In genomic region chr21:31473685-31474345, GRCh38 we compare ENCODE assay signal across 22 cellular contexts.
A peak's percentile ranks its signal among the peaks of the same experiment; 100 is the strongest.
DNase-seq lines count a peak whose midpoint lies in the region; ATAC-seq and TF ChIP-seq lines count a peak whose summit lies in the region.
"Had no signal": no experiment of that assay in that cellular context is flagged by ENCODE, and none has a peak within 500 bp of the region (broad histone marks: within the 10 kb centered on the region; RNA-seq: fewer than 3 reads in every experiment).

No MANE protein-coding gene starts in this region.

- TF ChIP-seq CTCF in DND-41 (IDR thresholded peaks at IDR 0.05; ENCODE audit: borderline replicate concordance, extremely low read depth, low read length, poor library complexity, severe bottlenecking) (no peak), fibroblast of pulmonary artery (IDR thresholded peaks at IDR 0.05; ENCODE audit: low read length, missing control alignments) (no peak)

- H3K9ac ChIP-seq in DND-41 (ENCODE audit: low read depth, low read length) (no peak overlapping the region), GM23248 (no peak overlapping the region)

- in situ Hi-C loops in GM23248 (cut with MboI): no loop called here
- in situ Hi-C loops in KBM-7 (cut with MboI; ENCODE audit: low pct_unique_long_range_greater_than_20kb, low sequenced_read_pairs): no loop called here

- H4K20me1 ChIP-seq in DND-41 (ENCODE audit: insufficient read depth, low read length) (peaks cover 4% of the 10 kb centered on the region; the same call in 1 of the 2 replicates), GM23248 (ENCODE audit: insufficient read depth) (no peaks in the 10 kb centered on the region)

- H2AFZ ChIP-seq in DND-41 (ENCODE audit: low read depth, low read length) (no peak overlapping the region), GM23248 (no peak overlapping the region)

- H3K4me1 ChIP-seq in DND-41 (ENCODE audit: insufficient read depth, low read length) (no peaks in the 10 kb centered on the region), GM23248 (ENCODE audit: insufficient read depth) (no peaks in the 10 kb centered on the region)
- H3K4me1 ChIP-seq: tibial nerve had no signal

- no peak overlapping the region for H3K27ac Mint-ChIP-seq in activated CD4-positive, alpha-beta T cell treated with anti-CD3 and anti-CD28 coated beads, Interleukin-2, amount 10 ng/mL, durations not matched to agents 7 days and 5 days
- H3K27ac Mint-ChIP-seq: activated naive CD4-positive, alpha-beta T cell treated with anti-CD3 and anti-CD28 coated beads, Interleukin-2, amount 10 ng/mL, durations not matched to agents 7 days and 5 days; natural killer cell treated with Interleukin-12 subunit alpha and Interleukin-12 subunit beta and Interleukin-15 and Interleukin-18, amount 100 ng/mL, for 72 hours; T-helper 17 cell had no signal

- no peaks in the 10 kb centered on the region for H3K79me2 ChIP-seq in DND-41 (ENCODE audit: insufficient read depth, low read length)
- no peaks in the 10 kb centered on the region for H3K79me2 ChIP-seq in GM23248 (ENCODE audit: insufficient read depth)

- ATAC-seq in DND-41 (ENCODE audit: insufficient read depth, low read depth): 0 out of 3 replicates have a peak, but pooled peaks have one; percentile 22
- ATAC-seq: natural killer cell treated with Interleukin-12 subunit alpha and Interleukin-12 subunit beta and Interleukin-15 and Interleukin-18, amount 100 ng/mL, for 72 hours; T-helper 17 cell had no signal

- no peak overlapping the region for H3K4me3 ChIP-seq in DND-41 (ENCODE audit: low read depth in 1 of 2, low read length in 2 of 2)
- H3K4me3 ChIP-seq in GM23248: no peak overlapping the region
- no peak overlapping the region for H3K4me3 ChIP-seq in fibroblast of pulmonary artery (replicated peaks; ENCODE audit: low read depth, low read length)
- H3K4me3 ChIP-seq: SK-N-MC, tibial nerve had no signal

- no peaks in the 10 kb centered on the region for H3F3A ChIP-seq in GM23248 (ENCODE audit: insufficient read depth)

- H3K9me3 ChIP-seq in DND-41 (ENCODE audit: insufficient read depth, low read length, severe bottlenecking): no peaks in the 10 kb centered on the region
- H3K9me3 ChIP-seq in GM23248 (ENCODE audit: low read depth): no peaks in the 10 kb centered on the region
- H3K9me3 ChIP-seq: tibial nerve had no signal

- H3K27ac ChIP-seq in DND-41 (ENCODE audit: low read length): no peak overlapping the region
- no peak overlapping the region for H3K27ac ChIP-seq in GM23248
- H3K27ac ChIP-seq: SK-N-MC, tibial nerve had no signal

- no peak overlapping the region for H3K4me3 Mint-ChIP-seq in activated CD4-positive, alpha-beta T cell treated with anti-CD3 and anti-CD28 coated beads, Interleukin-2, amount 10 ng/mL, durations not matched to agents 7 days and 5 days
- H3K4me3 Mint-ChIP-seq: activated naive CD4-positive, alpha-beta T cell treated with anti-CD3 and anti-CD28 coated beads, Interleukin-2, amount 10 ng/mL, durations not matched to agents 7 days and 5 days; natural killer cell treated with Interleukin-12 subunit alpha and Interleukin-12 subunit beta and Interleukin-15 and Interleukin-18, amount 100 ng/mL, for 72 hours; T-helper 17 cell had no signal

- H3K27me3 ChIP-seq in DND-41 (ENCODE audit: insufficient read depth, low read length, poor library complexity) (no peaks in the 10 kb centered on the region), GM23248 (replicated peaks; ENCODE audit: insufficient read depth) (0 out of 2 replicates have a peak, but pooled peaks cover 8% of the 10 kb centered on the region)
- H3K27me3 ChIP-seq: tibial nerve had no signal

- H3K4me1 Mint-ChIP-seq in activated CD4-positive, alpha-beta T cell treated with anti-CD3 and anti-CD28 coated beads, Interleukin-2, amount 10 ng/mL, durations not matched to agents 7 days and 5 days: no peaks in the 10 kb centered on the region

- peaks cover 2% of the 10 kb centered on the region for H3K9me3 Mint-ChIP-seq in activated CD4-positive, alpha-beta T cell treated with anti-CD3 and anti-CD28 coated beads, Interleukin-2, amount 10 ng/mL, durations not matched to agents 7 days and 5 days
- H3K9me3 Mint-ChIP-seq: natural killer cell treated with Interleukin-12 subunit alpha and Interleukin-12 subunit beta and Interleukin-15 and Interleukin-18, amount 100 ng/mL, for 72 hours had no signal

- H3K4me2 ChIP-seq in DND-41 (ENCODE audit: insufficient read depth, low read length): no peak overlapping the region
- no peak overlapping the region for H3K4me2 ChIP-seq in GM23248 (ENCODE audit: unreplicated experiment)

- 59 to 60% methylated on average over 8 of the region's 8 CpGs for WGBS in GM23248 (ENCODE audit: low coverage in 1 of 2, low lambda C conversion rate in 2 of 2, missing lambda C conversion rate in 2 of 2), 2 experiments

- POLR2A ChIA-PET in activated CD4-positive, alpha-beta T cell treated with anti-CD3 and anti-CD28 coated beads, Interleukin-2, amount 10 ng/mL, durations not matched to agents 7 days and 5 days (lab: Charles Lee): no interaction called here

- H3K36me3 Mint-ChIP-seq in activated CD4-positive, alpha-beta T cell treated with anti-CD3 and anti-CD28 coated beads, Interleukin-2, amount 10 ng/mL, durations not matched to agents 7 days and 5 days (ENCODE audit: low read depth): no peaks in the 10 kb centered on the region
- H3K36me3 Mint-ChIP-seq: activated naive CD4-positive, alpha-beta T cell treated with anti-CD3 and anti-CD28 coated beads, Interleukin-2, amount 10 ng/mL, durations not matched to agents 7 days and 5 days; natural killer cell treated with Interleukin-12 subunit alpha and Interleukin-12 subunit beta and Interleukin-15 and Interleukin-18, amount 100 ng/mL, for 72 hours had no signal

- no peaks in the 10 kb centered on the region for H3K9me2 ChIP-seq in GM23248 (ENCODE audit: insufficient read depth)

- CTCF ChIA-PET in activated CD4-positive, alpha-beta T cell treated with anti-CD3 and anti-CD28 coated beads, Interleukin-2, amount 10 ng/mL, durations not matched to agents 7 days and 5 days (lab: Charles Lee): interaction anchor here (0.6 to 0.7 kb wide), 2 partner anchors 35 to 479 kb away, joined by 3 to 5 read pairs; no protein-coding TSS in a partner anchor

- no peaks in the 10 kb centered on the region for H3K27me3 Mint-ChIP-seq in activated CD4-positive, alpha-beta T cell treated with anti-CD3 and anti-CD28 coated beads, Interleukin-2, amount 10 ng/mL, durations not matched to agents 7 days and 5 days
- H3K27me3 Mint-ChIP-seq: natural killer cell treated with Interleukin-12 subunit alpha and Interleukin-12 subunit beta and Interleukin-15 and Interleukin-18, amount 100 ng/mL, for 72 hours; T-helper 17 cell had no signal

- DNase-seq in DND-41: no peak
- DNase-seq in GM23248: peak; percentile 29
- peak; percentile 17 for DNase-seq in SK-N-DZ (ENCODE audit: low spot score)
- peak; percentile 5 for DNase-seq in fibroblast of pulmonary artery (ENCODE audit: low read depth)
- DNase-seq in NK-92 treated with Interleukin-12 subunit alpha and Interleukin-12 subunit beta, amount 100 ng/mL, for 24 hours (lab: John Stamatoyannopoulos, UW): no peak
- DNase-seq in KBM-7: no peak
- DNase-seq in activated CD4-positive, alpha-beta T cell treated with anti-CD3 and anti-CD28 coated beads, Interleukin-2, amount 10 ng/mL, durations not matched to agents 7 days and 5 days: no peak
- DNase-seq: activated CD4-positive, alpha-beta T cell treated with anti-CD3 and anti-CD28 coated beads for 4 hours; activated naive CD4-positive, alpha-beta T cell treated with anti-CD3 and anti-CD28 coated beads, Interleukin-2, amount 10 ng/mL, durations not matched to agents 7 days and 5 days; activated T-cell treated with anti-CD3 and anti-CD28 coated beads, Interleukin-2, amount 50 U/mL, for 48 hours; amniotic stem cell; GF-D8; H7; kidney; NCI-H1694 treated with DMSO at 0.1 percent for 48 hours; NCI-H2227 treated with DMSO at 0.1 percent for 48 hours; stimulated activated CD4-positive, alpha-beta T cell treated with anti-CD3 and anti-CD28 coated beads, Interleukin-4, amount 100 ng/mL, for 1 hour; stimulated activated naive CD4-positive, alpha-beta T cell; T-helper 17 cell had no signal

- H3K36me3 ChIP-seq in DND-41 (ENCODE audit: insufficient read depth, low read length) (no peaks in the 10 kb centered on the region; the same call in 1 of the 2 replicates), GM23248 (ENCODE audit: low read depth) (no peaks in the 10 kb centered on the region)
- H3K36me3 ChIP-seq: tibial nerve had no signal

Comparison
In these comparisons a context has a peak if more than half of its experiments do, and no peak if none do; other contexts are left out.
1. DNase-seq: peak in GM23248 (single experiment), SK-N-DZ (single experiment) and fibroblast of pulmonary artery (single experiment); none in DND-41 (single experiment), NK-92 treated with Interleukin-12 subunit alpha and Interleukin-12 subunit beta, amount 100 ng/mL, for 24 hours (single experiment), KBM-7 (single experiment) and activated CD4-positive, alpha-beta T cell treated with anti-CD3 and anti-CD28 coated beads, Interleukin-2, amount 10 ng/mL, durations not matched to agents 7 days and 5 days (single experiment).